ENCODE assay signal across 12 cellular contexts in the genomic region with DNA sequence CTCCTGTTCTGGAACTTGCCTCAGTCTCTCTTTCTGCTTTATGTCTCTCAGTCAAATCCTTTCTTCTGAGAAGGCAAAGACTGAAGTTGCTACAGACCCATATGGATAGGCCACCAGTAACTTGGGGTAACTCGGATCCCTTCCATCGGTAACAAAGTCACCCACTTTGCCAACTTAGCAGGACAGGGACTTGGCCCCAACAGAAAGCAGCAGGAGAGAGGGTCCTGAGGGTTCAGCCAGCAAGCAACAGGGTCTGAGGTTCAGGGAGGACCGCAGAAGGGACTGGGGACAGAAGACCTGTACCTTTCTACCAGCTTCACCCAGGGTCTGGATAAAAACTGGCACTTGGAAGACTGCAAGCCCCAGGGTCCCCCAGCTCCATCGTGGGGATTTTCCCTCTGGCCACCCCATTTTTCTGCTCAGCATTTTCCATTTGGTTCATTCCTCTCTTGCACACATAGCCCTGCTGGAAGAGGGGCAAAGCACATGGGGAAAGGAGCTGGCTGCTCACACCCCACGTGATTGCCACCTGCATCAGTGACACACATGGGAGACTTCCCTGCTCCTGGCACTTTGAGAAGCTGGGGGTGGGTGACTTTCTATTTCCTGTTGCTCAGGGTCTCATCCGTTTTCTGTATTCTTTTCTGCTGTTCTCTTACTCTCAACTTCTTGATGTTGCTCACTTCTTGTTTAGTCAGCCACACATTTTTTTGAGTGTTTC. TPM values are rescaled to one million over a fixed set of nuclear protein-coding genes. Genes with fewer than 3 reads are reported as not detected.
DNase-seq lines count a peak whose midpoint lies in the region; ATAC-seq and TF ChIP-seq lines count a peak whose summit lies in the region.
"Had no signal": no experiment of that assay in that cellular context is flagged by ENCODE, and none has a peak within 500 bp of the region (broad histone marks: within the 10 kb centered on the region; RNA-seq: fewer than 3 reads in every experiment).

No MANE protein-coding gene starts in this region.

- H3K9me3 Mint-ChIP-seq in naive B cell: peaks cover 0 to 8% (median 0%) of the 10 kb centered on the region in 7 donors

- H3K9ac ChIP-seq in BLaER1: peak overlapping the region; percentile 59

- TF ChIP-seq CTCF in GM10248 (IDR thresholded peaks at IDR 0.05; ENCODE audit: control extremely low read depth, extremely low read depth, low read depth, missing control alignments): no peak
- no peak for TF ChIP-seq CTCF in Peyer's patch (IDR thresholded peaks at IDR 0.05)

- H3K4me1 ChIP-seq in BLaER1: peaks cover 71% of the 10 kb centered on the region
- no peaks in the 10 kb centered on the region for H3K4me1 ChIP-seq in Peyer's patch

- no peaks in the 10 kb centered on the region for H3K36me3 Mint-ChIP-seq in naive B cell

- no peaks in the 10 kb centered on the region for H4K20me1 ChIP-seq in BLaER1

- no peak for TF ChIP-seq POLR2A in Peyer's patch (IDR thresholded peaks at IDR 0.05)

- peaks cover 8% of the 10 kb centered on the region; the same call in 1 of the 2 replicates for H3K9me3 ChIP-seq in BLaER1
- no peaks in the 10 kb centered on the region for H3K9me3 ChIP-seq in Peyer's patch

- no peaks in the 10 kb centered on the region for H3K27me3 Mint-ChIP-seq in naive B cell

- H3K4me1 Mint-ChIP-seq in naive B cell: peaks cover 52 to 65% (median 64%) of the 10 kb centered on the region in 3 donors

- H3K4me2 ChIP-seq in BLaER1: peak overlapping the region; percentile 81

- CTCF ChIA-PET in GM10248 (lab: Yijun Ruan, JAX): interaction anchor here (1.8 to 1.9 kb wide), 2 partner anchors 10 to 77 kb away, joined by 6 to 9 read pairs; no protein-coding TSS in a partner anchor

- DNase-seq in GM10248 (ENCODE audit: extremely low spot score) (peak; percentile 37), Peyer's patch (peak in 2 of 3 donors; percentile 66 to 77), naive B cell (peak; percentile 68), H4 (ENCODE audit: low spot score) (no peak), HCEC 1CT (no peak)
- no peak for DNase-seq in activated CD8-positive, alpha-beta memory T cell treated with anti-CD3 and anti-CD28 coated beads, Interleukin-2, amount 50 U/mL, for 48 hours
- DNase-seq: aorta, DMS79 treated with DMSO at 0.1 percent for 48 hours, NCI-H187, NCI-H748 treated with DMSO at 0.1 percent for 48 hours had no signal

- H3K27ac Mint-ChIP-seq in naive B cell: peak overlapping the region; percentile 91 to 98 (median 96)

- peak; percentile 81 to 83 for ATAC-seq in naive B cell (ENCODE audit: low read depth in 2 of 2)
- no peak for ATAC-seq in HG02588 (IDR thresholded peaks at IDR 0.05; ENCODE audit: unreplicated experiment)

- H3K36me3 ChIP-seq in BLaER1 (no peaks in the 10 kb centered on the region), Peyer's patch (no peaks in the 10 kb centered on the region)

- H3K4me3 ChIP-seq in BLaER1 (no peak overlapping the region), Peyer's patch (no peak overlapping the region)

- H3K27ac ChIP-seq in BLaER1 (peak overlapping the region; percentile 87), Peyer's patch (peak overlapping the region in 1 of 4 donors; percentile 67)

- POLR2A ChIA-PET in GM10248 (lab: Yijun Ruan, JAX): no interaction called here

- H3K27me3 ChIP-seq in BLaER1 (no peaks in the 10 kb centered on the region), Peyer's patch (no peaks in the 10 kb centered on the region)

- H3K4me3 Mint-ChIP-seq in naive B cell: peak overlapping the region; percentile 57 to 89 (median 78)

RNA-seq across cellular contexts. Expression of a gene that starts 34.6 kb away (rescaled TPM):
- total RNA-seq in Peyer's patch: 1 to 10 TPM in 2 of 4 donors, under 1 TPM in 2; 0.35 to 3.5 (median 1.9) TPM
- 1 to 10 TPM in 3 of 6 donors, under 1 TPM in 2, not detected in 1; 0.39 to 4.7 (median 2.3) TPM for polyA plus RNA-seq in naive B cell (ENCODE audit: low read depth in 6 of 6)
- 2.3 and 3.4 TPM in 2 replicates for total RNA-seq in H4 (2014; rRNA removed; shearing (Covaris generic))

Comparison
In these comparisons a context has a peak if more than half of its experiments do, and no peak if none do; other contexts are left out.
1. DNase-seq: peak in GM10248 (single experiment), Peyer's patch (2 of 3) and naive B cell (single experiment); none in H4 (single experiment), HCEC 1CT (single experiment) and activated CD8-positive, alpha-beta memory T cell treated with anti-CD3 and anti-CD28 coated beads, Interleukin-2, amount 50 U/mL, for 48 hours (single experiment).